1 cellular context compared by ENCODE assay signal in the genomic region with DNA sequence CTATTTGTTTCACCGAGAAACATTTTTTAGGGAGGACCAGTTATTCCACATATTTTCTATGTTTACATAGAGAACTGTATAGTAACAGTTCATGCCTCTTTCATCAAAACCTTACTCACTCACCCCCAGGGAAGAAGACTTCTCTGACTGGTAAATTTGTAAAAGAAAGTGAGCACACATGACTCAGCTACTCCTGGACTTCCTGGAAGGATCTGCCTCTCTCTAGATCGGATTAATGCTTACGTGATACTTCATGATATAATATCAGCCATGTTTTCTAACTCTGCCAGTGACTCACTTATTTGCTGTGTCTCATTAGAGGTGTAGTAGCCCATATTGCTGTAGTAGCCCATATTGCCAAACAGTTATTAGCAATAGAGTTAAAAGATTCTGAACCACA.
TF ChIP-seq lines count a peak whose summit lies in the region.

No MANE protein-coding gene starts in this region.

TF ChIP-seq in A549, 52 proteins besides CTCF, POLR2A, EP300 and RAD21 (continued from another document):
- TF ChIP-seq, protein P1, sequence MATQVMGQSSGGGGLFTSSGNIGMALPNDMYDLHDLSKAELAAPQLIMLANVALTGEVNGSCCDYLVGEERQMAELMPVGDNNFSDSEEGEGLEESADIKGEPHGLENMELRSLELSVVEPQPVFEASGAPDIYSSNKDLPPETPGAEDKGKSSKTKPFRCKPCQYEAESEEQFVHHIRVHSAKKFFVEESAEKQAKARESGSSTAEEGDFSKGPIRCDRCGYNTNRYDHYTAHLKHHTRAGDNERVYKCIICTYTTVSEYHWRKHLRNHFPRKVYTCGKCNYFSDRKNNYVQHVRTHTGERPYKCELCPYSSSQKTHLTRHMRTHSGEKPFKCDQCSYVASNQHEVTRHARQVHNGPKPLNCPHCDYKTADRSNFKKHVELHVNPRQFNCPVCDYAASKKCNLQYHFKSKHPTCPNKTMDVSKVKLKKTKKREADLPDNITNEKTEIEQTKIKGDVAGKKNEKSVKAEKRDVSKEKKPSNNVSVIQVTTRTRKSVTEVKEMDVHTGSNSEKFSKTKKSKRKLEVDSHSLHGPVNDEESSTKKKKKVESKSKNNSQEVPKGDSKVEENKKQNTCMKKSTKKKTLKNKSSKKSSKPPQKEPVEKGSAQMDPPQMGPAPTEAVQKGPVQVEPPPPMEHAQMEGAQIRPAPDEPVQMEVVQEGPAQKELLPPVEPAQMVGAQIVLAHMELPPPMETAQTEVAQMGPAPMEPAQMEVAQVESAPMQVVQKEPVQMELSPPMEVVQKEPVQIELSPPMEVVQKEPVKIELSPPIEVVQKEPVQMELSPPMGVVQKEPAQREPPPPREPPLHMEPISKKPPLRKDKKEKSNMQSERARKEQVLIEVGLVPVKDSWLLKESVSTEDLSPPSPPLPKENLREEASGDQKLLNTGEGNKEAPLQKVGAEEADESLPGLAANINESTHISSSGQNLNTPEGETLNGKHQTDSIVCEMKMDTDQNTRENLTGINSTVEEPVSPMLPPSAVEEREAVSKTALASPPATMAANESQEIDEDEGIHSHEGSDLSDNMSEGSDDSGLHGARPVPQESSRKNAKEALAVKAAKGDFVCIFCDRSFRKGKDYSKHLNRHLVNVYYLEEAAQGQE (IDR thresholded peaks at IDR 0.05) = no peak
